In the genomic region with DNA sequence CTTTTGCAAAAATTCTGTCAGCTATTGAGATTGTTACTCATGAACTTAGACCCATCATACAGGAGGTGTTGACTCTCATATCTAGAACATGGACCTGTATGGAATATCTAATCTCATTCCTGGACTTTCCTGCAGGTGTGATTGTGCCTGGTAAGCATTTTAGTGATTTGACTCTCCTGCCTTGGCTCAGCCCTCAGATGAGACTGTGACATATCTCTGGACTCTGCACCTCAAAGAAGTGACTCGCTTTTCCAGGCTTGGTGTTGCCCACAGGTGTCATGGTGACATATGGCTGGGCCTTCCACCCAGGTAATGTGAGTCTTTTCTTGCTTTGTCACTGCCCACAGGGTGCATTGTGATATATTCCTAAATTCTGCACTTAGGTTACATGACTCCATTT, we compare ENCODE assay signal across 20 cellular contexts. TPM values are rescaled to one million over a fixed set of nuclear protein-coding genes. Genes with fewer than 3 reads are reported as not detected.
DNase-seq lines count a peak whose midpoint lies in the region; ATAC-seq, FAIRE-seq and TF ChIP-seq lines count a peak whose summit lies in the region.
"Had no signal": no experiment of that assay in that cellular context is flagged by ENCODE, and none has a peak within 500 bp of the region (broad histone marks: within the 10 kb centered on the region; RNA-seq: fewer than 3 reads in every experiment).

No MANE protein-coding gene starts in this region.

- H3K36me3 ChIP-seq in right lobe of liver (no peaks in the 10 kb centered on the region), WERI-Rb-1 (no peaks in the 10 kb centered on the region)
- H3K36me3 ChIP-seq: BLaER1 had no signal

- no peaks in the 10 kb centered on the region for H3K4me1 ChIP-seq in A549
- H3K4me1 ChIP-seq in right lobe of liver: no peaks in the 10 kb centered on the region
- H3K4me1 ChIP-seq: BLaER1, Caco-2 had no signal

- intact Hi-C loops in right lobe of liver (cut with DNase I): no loop called here

- H3K9me3 ChIP-seq in A549 (peaks cover 19% of the 10 kb centered on the region), right lobe of liver (no peaks in the 10 kb centered on the region), WERI-Rb-1 (ENCODE audit: severe bottlenecking) (no peaks in the 10 kb centered on the region)
- H3K9me3 ChIP-seq: BLaER1, Caco-2 had no signal

- WGBS in A549 (ENCODE audit: missing lambda C conversion rate): 0% methylated on average over 1 of the region's 1 CpG
- WGBS in right lobe of liver (ENCODE audit: insufficient coverage, low coverage, low lambda C conversion rate, missing lambda C conversion rate): 43% methylated on average over 1 of the region's 1 CpG

- TF ChIP-seq POLR2A in A549 (IDR thresholded peaks at IDR 0.05; ENCODE audit: low read length) (no peak), right lobe of liver (IDR thresholded peaks at IDR 0.05) (no peak)

- no peak for TF ChIP-seq CTCF in A549 (IDR thresholded peaks at IDR 0.05)
- TF ChIP-seq CTCF in right lobe of liver (IDR thresholded peaks at IDR 0.05): no peak
- no peak for TF ChIP-seq CTCF in WERI-Rb-1 (IDR thresholded peaks at IDR 0.05; ENCODE audit: low read depth, low read length)

- H3K4me2 ChIP-seq in A549: no peak overlapping the region
- H3K4me2 ChIP-seq: BLaER1, GM23338 had no signal

- H3K27ac ChIP-seq in A549 (no peak overlapping the region), right lobe of liver (no peak overlapping the region), WERI-Rb-1 (no peak overlapping the region)
- H3K27ac ChIP-seq: BLaER1, C4-2B had no signal

- no peak for FAIRE-seq in A549 (lab: Jason Lieb, UNC)
- FAIRE-seq: GM12891, GM18507 had no signal

- CTCF ChIA-PET in A549 (lab: Yijun Ruan, JAX): interaction anchor here (0.7 kb wide), 1 partner anchor 342 kb away, joined by 3 read pairs; no protein-coding TSS in a partner anchor

- TF ChIP-seq EP300 in A549 (IDR thresholded peaks at IDR 0.05): no peak

- POLR2A ChIA-PET in A549 (lab: Yijun Ruan, JAX): no interaction called here

- TF ChIP-seq RAD21 in A549 (conservative IDR thresholded peaks at IDR 0.05 in 1 of 2, IDR thresholded peaks at IDR 0.05 in 1 of 2): no peak

- H3K4me3 ChIP-seq in A549 (no peak overlapping the region), right lobe of liver (no peak overlapping the region), WERI-Rb-1 (ENCODE audit: low read depth, low read length) (no peak overlapping the region)
- H3K4me3 ChIP-seq: BLaER1, GM23338 had no signal

- DNase-seq in A549 (ENCODE audit: low read depth in 1 of 2, low spot score in 1 of 2) (no peak), left lobe of liver (ENCODE audit: low spot score) (no peak), right lobe of liver (no peak), WERI-Rb-1 (no peak)
- DNase-seq in central memory CD4-positive, alpha-beta T cell: no peak
- DNase-seq in activated CD4-positive, CD25-positive, alpha-beta regulatory T cell treated with anti-CD3 and anti-CD28 coated beads, Interleukin-2, amount 50 U/mL, for 72 hours: no peak
- DNase-seq: 8988T; Caco-2; CD4-positive, CD25-positive, alpha-beta regulatory T cell; CD8-positive, alpha-beta T cell; DMS153; DMS79 treated with DMSO at 0.1 percent for 48 hours; GF-D8; H9 had no signal

- ATAC-seq in A549: no peak
- ATAC-seq in left lobe of liver: peak; percentile 49
- ATAC-seq in right lobe of liver: peak; percentile 40 to 80 (median 64)
- ATAC-seq: CD8-positive, alpha-beta T cell; GM23338; HCT116 had no signal

- no peaks in the 10 kb centered on the region for H3K27me3 ChIP-seq in right lobe of liver
- H3K27me3 ChIP-seq in WERI-Rb-1 (ENCODE audit: insufficient read depth, low read depth, severe bottlenecking): peaks cover 16% of the 10 kb centered on the region
- H3K27me3 ChIP-seq: BLaER1 had no signal

TF ChIP-seq in A549, 52 proteins besides CTCF, POLR2A, EP300 and RAD21:
- no peak for TF ChIP-seq FOSB (CRISPR knock-in tag; IDR thresholded peaks at IDR 0.05)
- TF ChIP-seq MAFK (IDR thresholded peaks at IDR 0.05; ENCODE audit: partially characterized antibody): peak; percentile 39

RNA-seq across cellular contexts. Expression of a gene that starts 17.8 kb away (rescaled TPM):
- 1.6 and 2.1 TPM in 2 replicates for polyA plus RNA-seq in A549 (2011; rRNA removed)
- 1.2 and 1.5 TPM in 2 replicates for polyA plus RNA-seq in A549 (2012; cell fraction: cytosol; rRNA removed)
- 0.76 and 2.0 TPM in 2 replicates for polyA plus RNA-seq in A549 (2012; cell fraction: nucleus; rRNA removed)
- 0.95 to 1.3 TPM (median 1.3 TPM) in 3 replicates for polyA plus RNA-seq in A549 (2017; fragmentation: RNase III; extraction: RNeasy Plus Mini Kit Qiagen cat#74134 plus additional on column Dnase treatment)
- polyA minus RNA-seq in A549 (2011; rRNA and poly(A)+ RNA removed): 2.1 and 3.5 TPM in 2 replicates
- 0.63 TPM for total RNA-seq in left lobe of liver
- 1 to 10 TPM in 4 of 6 experiments, under 1 TPM in 2; 0.73 to 4.1 (median 1.9) TPM for total RNA-seq in right lobe of liver
- total RNA-seq: Caco-2 had no signal

Comparison
In these comparisons a context has a peak if more than half of its experiments do, and no peak if none do; other contexts are left out.
1. ATAC-seq: peak in left lobe of liver (single experiment) and right lobe of liver (4 of 4); none in A549 (0 of 2).